In the genomic region with DNA sequence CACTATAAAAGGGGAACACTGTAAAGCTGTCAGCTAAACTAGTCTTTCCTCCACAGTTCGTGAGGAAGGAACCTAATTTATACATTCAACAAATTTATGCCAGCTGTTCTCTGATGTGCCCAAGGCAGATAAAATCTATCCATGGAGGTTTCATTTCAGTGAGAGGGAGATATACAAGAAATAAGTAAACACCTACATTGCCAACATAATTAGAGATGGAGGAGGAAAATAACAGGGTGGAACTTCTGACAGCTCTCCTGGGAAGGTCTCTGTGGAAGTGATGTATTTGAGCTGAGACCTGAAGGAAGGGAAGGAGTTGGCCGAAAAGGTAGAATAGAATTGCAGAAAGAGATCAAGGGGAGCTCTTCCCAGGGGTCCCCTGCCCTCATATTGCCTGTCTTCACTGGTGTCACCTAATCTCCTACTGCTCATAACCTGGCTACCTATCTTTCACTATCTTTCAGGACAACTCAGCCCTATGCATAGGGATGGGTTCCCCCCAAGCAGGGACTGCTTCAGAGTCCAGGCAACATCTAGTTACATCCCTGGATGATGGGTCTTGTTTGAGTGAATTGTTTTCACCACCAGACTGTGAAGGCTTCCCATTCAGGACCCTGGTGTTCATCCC, we compare ENCODE assay signal across 9 cellular contexts. TPM values are rescaled to one million over a fixed set of nuclear protein-coding genes. Genes with fewer than 3 reads are reported as not detected.
DNase-seq lines count a peak whose midpoint lies in the region; ATAC-seq lines count a peak whose summit lies in the region.
"Had no signal": no experiment of that assay in that cellular context is flagged by ENCODE, and none has a peak within 500 bp of the region (broad histone marks: within the 10 kb centered on the region; RNA-seq: fewer than 3 reads in every experiment).

No MANE protein-coding gene starts in this region.

- no peaks in the 10 kb centered on the region for H3K27me3 Mint-ChIP-seq in T-helper 1 cell treated with Interleukin-12 subunit alpha and Interleukin-12 subunit beta and Interleukin-4 antibody, amounts not matched to agents 30 μg/mL and 1 μg/mL, for 36 hours (ENCODE audit: low read depth)
- H3K27me3 Mint-ChIP-seq in T-cell (no peaks in the 10 kb centered on the region), immature natural killer cell (ENCODE audit: low read depth in 3 of 3) (peaks cover 15 to 23% (median 19%) of the 10 kb centered on the region in 3 donors)
- H3K27me3 Mint-ChIP-seq in stimulated activated naive CD8-positive, alpha-beta T cell treated with anti-CD3 and anti-CD28 coated beads, Interleukin-15, amount 100 ng/mL, for 72 hours, result no peaks in the 10 kb centered on the region

- no peak for DNase-seq in T-helper 1 cell
- DNase-seq in T-cell, result no peak
- no peak for DNase-seq in immature natural killer cell
- DNase-seq in stimulated activated naive CD8-positive, alpha-beta T cell treated with anti-CD3 and anti-CD28 coated beads, Interleukin-15, amount 100 ng/mL, for 72 hours, result no peak
- DNase-seq in RPMI8226, result no peak
- DNase-seq: stimulated activated CD4-positive, alpha-beta T cell treated with anti-CD3 and anti-CD28 coated beads, Interleukin-4, amount 100 ng/mL, for 4 hours had no signal

- H3K36me3 Mint-ChIP-seq in T-helper 1 cell treated with Interleukin-12 subunit alpha and Interleukin-12 subunit beta and Interleukin-4 antibody, amounts not matched to agents 30 μg/mL and 1 μg/mL, for 36 hours (ENCODE audit: low read depth), result peaks cover 19% of the 10 kb centered on the region
- H3K36me3 Mint-ChIP-seq in T-cell (peaks cover 23% of the 10 kb centered on the region), immature natural killer cell (peaks cover 0 to 4% (median 0%) of the 10 kb centered on the region in 3 donors)

- peaks cover 48% of the 10 kb centered on the region for H3K4me1 Mint-ChIP-seq in T-helper 1 cell treated with Interleukin-12 subunit alpha and Interleukin-12 subunit beta and Interleukin-4 antibody, amounts not matched to agents 30 μg/mL and 1 μg/mL, for 36 hours (ENCODE audit: low read depth)
- peaks cover 52 to 73% (median 69%) of the 10 kb centered on the region in 3 donors for H3K4me1 Mint-ChIP-seq in T-cell
- H3K4me1 Mint-ChIP-seq in immature natural killer cell, result peaks cover 36 to 43% of the 10 kb centered on the region in 2 donors
- H3K4me1 Mint-ChIP-seq in stimulated activated naive CD8-positive, alpha-beta T cell treated with anti-CD3 and anti-CD28 coated beads, Interleukin-15, amount 100 ng/mL, for 72 hours, result peaks cover 73% of the 10 kb centered on the region

- peak overlapping the region; percentile 49 for H3K27ac Mint-ChIP-seq in T-helper 1 cell treated with Interleukin-12 subunit alpha and Interleukin-12 subunit beta and Interleukin-4 antibody, amounts not matched to agents 30 μg/mL and 1 μg/mL, for 36 hours
- H3K27ac Mint-ChIP-seq in T-cell (peak overlapping the region; percentile 86 to 91), immature natural killer cell (peak overlapping the region; percentile 91 to 99 (median 96))
- H3K27ac Mint-ChIP-seq in stimulated activated naive CD8-positive, alpha-beta T cell treated with anti-CD3 and anti-CD28 coated beads, Interleukin-15, amount 100 ng/mL, for 72 hours, result peak overlapping the region in 1 of 2 donors; percentile 3

- H3K4me3 Mint-ChIP-seq in T-helper 1 cell treated with Interleukin-12 subunit alpha and Interleukin-12 subunit beta and Interleukin-4 antibody, amounts not matched to agents 30 μg/mL and 1 μg/mL, for 36 hours, result peak overlapping the region; percentile 11
- peak overlapping the region; percentile 11 to 83 (median 34) for H3K4me3 Mint-ChIP-seq in T-cell
- peak overlapping the region in 4 of 5 donors; percentile 12 to 46 (median 26) for H3K4me3 Mint-ChIP-seq in immature natural killer cell
- peak overlapping the region; percentile 38 to 44 for H3K4me3 Mint-ChIP-seq in stimulated activated naive CD8-positive, alpha-beta T cell treated with anti-CD3 and anti-CD28 coated beads, Interleukin-15, amount 100 ng/mL, for 72 hours

- no peaks in the 10 kb centered on the region for H3K9me3 Mint-ChIP-seq in T-helper 1 cell treated with Interleukin-12 subunit alpha and Interleukin-12 subunit beta and Interleukin-4 antibody, amounts not matched to agents 30 μg/mL and 1 μg/mL, for 36 hours
- H3K9me3 Mint-ChIP-seq in T-cell (no peaks in the 10 kb centered on the region), immature natural killer cell (no peaks in the 10 kb centered on the region)
- H3K9me3 Mint-ChIP-seq in stimulated activated naive CD8-positive, alpha-beta T cell treated with anti-CD3 and anti-CD28 coated beads, Interleukin-15, amount 100 ng/mL, for 72 hours, result peaks cover 0 to 4% of the 10 kb centered on the region in 2 donors

- CTCF ChIA-PET in T-cell (lab: Charles Lee), result interaction anchor here (0.5 to 2.6 kb wide), 9 partner anchors 9 to 236 kb away, joined by 3 to 10 read pairs (median 5); no protein-coding TSS in a partner anchor

- POLR2A ChIA-PET in T-cell (lab: Charles Lee), result interaction anchor here (0.6 to 1.9 kb wide), 9 partner anchors 8 to 241 kb away, joined by 3 to 19 read pairs (median 3); partner anchors contain the start of gene CITED2 (in 2 of the 2)

- ATAC-seq in T-cell (replicated peaks in 1 of 4), result no peak
- no peak for ATAC-seq in stimulated activated naive CD8-positive, alpha-beta T cell treated with anti-CD3 and anti-CD28 coated beads, Interleukin-15, amount 100 ng/mL, for 72 hours
- ATAC-seq in GM18858 (IDR thresholded peaks at IDR 0.05; ENCODE audit: unreplicated experiment), result no peak
- ATAC-seq in HG03196 (IDR thresholded peaks at IDR 0.05; ENCODE audit: unreplicated experiment), result no peak

RNA-seq across cellular contexts. Expression of gene HECA, which starts 1.0 kb away (rescaled TPM):
- total RNA-seq in T-cell, result 100 to 1,000 TPM; 125 to 137 (median 131) TPM
- polyA plus RNA-seq in immature natural killer cell, result 1 to 10 TPM; 3.2 to 4.9 (median 3.8) TPM
